In the genomic region with DNA sequence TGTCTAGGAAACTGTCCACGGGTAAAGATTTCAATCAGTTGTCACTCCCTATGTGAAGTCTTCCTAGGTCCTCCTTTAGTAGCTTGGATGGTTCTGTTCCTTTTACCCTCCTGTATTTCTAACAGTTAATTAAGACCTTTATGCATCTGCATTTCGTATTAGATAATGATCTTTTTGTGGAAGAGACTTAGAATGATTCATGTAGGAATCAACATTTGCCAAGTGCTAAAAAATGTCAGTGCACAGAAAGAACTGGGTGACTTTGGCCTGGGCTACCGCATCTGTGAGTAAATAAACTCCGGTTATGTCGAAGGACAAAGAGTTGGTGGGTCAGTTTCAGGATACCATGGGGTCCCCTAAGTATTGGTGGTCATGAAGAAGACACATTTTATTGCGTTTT, we compare ENCODE assay signal across 25 cellular contexts.
DNase-seq lines count a peak whose midpoint lies in the region; ATAC-seq and TF ChIP-seq lines count a peak whose summit lies in the region.
"Had no signal": no experiment of that assay in that cellular context is flagged by ENCODE, and none has a peak within 500 bp of the region (broad histone marks: within the 10 kb centered on the region; RNA-seq: fewer than 3 reads in every experiment).

No MANE protein-coding gene starts in this region.

- TF ChIP-seq CTCF in Panc1 (IDR thresholded peaks at IDR 0.05), result no peak
- TF ChIP-seq CTCF in chondrocyte (IDR thresholded peaks at IDR 0.05), result no peak

- no peak overlapping the region for H3K4me3 ChIP-seq in Panc1 (ENCODE audit: low read depth in 2 of 2, low read length in 2 of 2)
- H3K4me3 ChIP-seq: GM12878, HAP-1, Peyer's patch, SK-N-MC had no signal

- H3K4me1 Mint-ChIP-seq in chondrocyte (ENCODE audit: low read depth), result peaks cover 14% of the 10 kb centered on the region
- H3K4me1 Mint-ChIP-seq: CD14-positive monocyte; CD8-positive, alpha-beta memory T cell had no signal

- DNase-seq in GM03348 (ENCODE audit: low spot score) (peak; percentile 6), Panc1 (ENCODE audit: low read depth, low spot score) (no peak), astrocyte of the hippocampus (ENCODE audit: low read depth, low spot score) (peak; percentile 17), sciatic nerve (ENCODE audit: low spot score) (no peak), chondrocyte (ENCODE audit: low spot score) (no peak)
- DNase-seq: BE2C; CD8-positive, alpha-beta memory T cell; DMS153; DND-41; GOT3; IMR-90; KG1; MM.1S; NCI-H2029 treated with DMSO at 0.1 percent for 48 hours; NCI-H446 treated with DMSO at 0.1 percent for 48 hours; NCI-H526; NCI-H82; Peyer's patch; SIG-M5 had no signal

- H3K27ac Mint-ChIP-seq in chondrocyte (ENCODE audit: unreplicated experiment), result no peak overlapping the region
- H3K27ac Mint-ChIP-seq: CD14-positive monocyte; CD8-positive, alpha-beta memory T cell had no signal

- no peaks in the 10 kb centered on the region for H3K9me3 Mint-ChIP-seq in chondrocyte (ENCODE audit: low read depth)

- H3K36me3 Mint-ChIP-seq in chondrocyte (ENCODE audit: low read depth), result no peaks in the 10 kb centered on the region
- H3K36me3 Mint-ChIP-seq: CD14-positive monocyte; CD8-positive, alpha-beta memory T cell had no signal

- ATAC-seq in Panc1 (no peak), GM18870 (IDR thresholded peaks at IDR 0.05; ENCODE audit: unreplicated experiment) (no peak), sciatic nerve (no peak), HG02610 (IDR thresholded peaks at IDR 0.05; ENCODE audit: unreplicated experiment) (no peak)
- ATAC-seq: GM12878 had no signal

- no peaks in the 10 kb centered on the region; the same call in 1 of the 2 replicates for H3K4me1 ChIP-seq in Panc1 (ENCODE audit: control insufficient read depth, insufficient read depth, low read length)
- H3K4me1 ChIP-seq: BE2C, HAP-1, Peyer's patch had no signal

- BruUV-seq in Panc1 (replicated peaks; lab: Mats Ljungman, UMichigan), result no TSS peak

- in situ Hi-C loops in Panc1 (cut with HindIII; ENCODE audit: low pct_unique_long_range_greater_than_20kb, low sequenced_read_pairs), result no loop called here

- POLR2A ChIA-PET in Panc1 (lab: Charles Lee), result interaction anchor here (0.7 kb wide), 1 partner anchor 807 kb away, joined by 4 read pairs; no protein-coding TSS in a partner anchor

- peaks cover 9% of the 10 kb centered on the region; the same call in 1 of the 2 replicates for H3K9me3 ChIP-seq in Panc1 (ENCODE audit: control insufficient read depth, insufficient read depth, low read depth, low read length)
- H3K9me3 ChIP-seq: BE2C, HAP-1, Peyer's patch had no signal

- no peaks in the 10 kb centered on the region for H3K27me3 Mint-ChIP-seq in chondrocyte (ENCODE audit: low read depth)
- H3K27me3 Mint-ChIP-seq: CD8-positive, alpha-beta memory T cell had no signal

- CTCF ChIA-PET in Panc1 (lab: Charles Lee), result no interaction called here

- H3K4me3 Mint-ChIP-seq in chondrocyte (ENCODE audit: unreplicated experiment), result no peak overlapping the region
- H3K4me3 Mint-ChIP-seq: CD14-positive monocyte; CD8-positive, alpha-beta memory T cell had no signal

- intact Hi-C loops in Panc1 (cut with micrococcal nuclease; ENCODE audit: unreplicated experiment), result no loop called here
- intact Hi-C loops in sciatic nerve (cut with DNase I), result no loop called here

- H3K36me3 ChIP-seq in Panc1 (ENCODE audit: control insufficient read depth, insufficient read depth, low read length), result no peaks in the 10 kb centered on the region
- H3K36me3 ChIP-seq: BE2C, HAP-1, Peyer's patch had no signal

- H3K27me3 ChIP-seq in Panc1 (ENCODE audit: control insufficient read depth, insufficient read depth, low read length), result no peaks in the 10 kb centered on the region
- H3K27me3 ChIP-seq: BE2C, Peyer's patch had no signal

- H3K27ac ChIP-seq in Panc1 (ENCODE audit: low read length), result peak overlapping the region; percentile 25; the same call in 1 of the 2 replicates
- H3K27ac ChIP-seq: Peyer's patch, SK-N-MC had no signal

Comparison
In these comparisons a context has a peak if more than half of its experiments do, and no peak if none do; other contexts are left out.
1. DNase-seq: peak in GM03348 (single experiment) and astrocyte of the hippocampus (single experiment); none in Panc1 (single experiment), sciatic nerve (single experiment) and chondrocyte (single experiment).